In genomic region chr19:56595548-56595899, GRCh38 we compare ENCODE assay signal across 8 cellular contexts. TPM values are rescaled to one million over a fixed set of nuclear protein-coding genes. Genes with fewer than 3 reads are reported as not detected.
DNase-seq lines count a peak whose midpoint lies in the region; TF ChIP-seq lines count a peak whose summit lies in the region.

No MANE protein-coding gene starts in this region.

- peak overlapping the region; percentile 89 for H3K27ac Mint-ChIP-seq in activated CD4-positive, alpha-beta T cell treated with anti-CD3 and anti-CD28 coated beads, Interleukin-2, amount 10 ng/mL, durations not matched to agents 7 days and 5 days

- CTCF ChIA-PET in activated CD4-positive, alpha-beta T cell treated with anti-CD3 and anti-CD28 coated beads, Interleukin-2, amount 10 ng/mL, durations not matched to agents 7 days and 5 days (lab: Charles Lee) = interaction anchor here (0.7 kb wide), 1 partner anchor 248 kb away, joined by 3 read pairs; no protein-coding TSS in a partner anchor
- CTCF ChIA-PET in RWPE1 (lab: Yijun Ruan, JAX) = interaction anchor here (0.5 kb wide), 1 partner anchor 577 kb away, joined by 4 read pairs; no protein-coding TSS in a partner anchor

- H3K27me3 Mint-ChIP-seq in activated CD4-positive, alpha-beta T cell treated with anti-CD3 and anti-CD28 coated beads, Interleukin-2, amount 10 ng/mL, durations not matched to agents 7 days and 5 days = no peaks in the 10 kb centered on the region

- H3K36me3 Mint-ChIP-seq in activated CD4-positive, alpha-beta T cell treated with anti-CD3 and anti-CD28 coated beads, Interleukin-2, amount 10 ng/mL, durations not matched to agents 7 days and 5 days (ENCODE audit: low read depth) = peaks cover 34% of the 10 kb centered on the region

- peaks cover 43% of the 10 kb centered on the region for H3K9me3 Mint-ChIP-seq in activated CD4-positive, alpha-beta T cell treated with anti-CD3 and anti-CD28 coated beads, Interleukin-2, amount 10 ng/mL, durations not matched to agents 7 days and 5 days

- POLR2A ChIA-PET in activated CD4-positive, alpha-beta T cell treated with anti-CD3 and anti-CD28 coated beads, Interleukin-2, amount 10 ng/mL, durations not matched to agents 7 days and 5 days (lab: Charles Lee) = no interaction called here
- POLR2A ChIA-PET in RWPE1 (lab: Yijun Ruan, JAX; ENCODE audit: low non-redundant PET) = no interaction called here

- no peak for DNase-seq in activated CD4-positive, alpha-beta T cell treated with anti-CD3 and anti-CD28 coated beads, Interleukin-2, amount 10 ng/mL, durations not matched to agents 7 days and 5 days
- DNase-seq in activated CD4-positive, alpha-beta T cell treated with anti-CD3 and anti-CD28 coated beads for 48 hours = no peak
- DNase-seq in RWPE1 (ENCODE audit: low spot score) (no peak), fibroblast of the aortic adventitia (ENCODE audit: low read depth) (no peak), retinal pigment epithelial cell (ENCODE audit: low read depth) (no peak), iPS-NIHi7 (ENCODE audit: extremely low spot score) (no peak), NCI-H1436 treated with DMSO at 0.1 percent for 48 hours (lab: John Stamatoyannopoulos, UW) (no peak)
- no peak for DNase-seq in activated CD8-positive, alpha-beta memory T cell treated with anti-CD3 and anti-CD28 coated beads, Interleukin-2, amount 50 U/mL, for 4 hours

- TF ChIP-seq CTCF in RWPE1 (conservative IDR thresholded peaks at IDR 0.05; ENCODE audit: low read depth) (no peak), fibroblast of the aortic adventitia (IDR thresholded peaks at IDR 0.05; ENCODE audit: insufficient read depth, low read length) (no peak), retinal pigment epithelial cell (conservative IDR thresholded peaks at IDR 0.05; ENCODE audit: low read depth, low read length) (no peak)

- peak overlapping the region; percentile 98 for H3K4me3 ChIP-seq in fibroblast of the aortic adventitia (ENCODE audit: low read depth, low read length)
- H3K4me3 ChIP-seq in retinal pigment epithelial cell (ENCODE audit: low read length) = peak overlapping the region; percentile 88

- peak overlapping the region; percentile 96 for H3K4me3 Mint-ChIP-seq in activated CD4-positive, alpha-beta T cell treated with anti-CD3 and anti-CD28 coated beads, Interleukin-2, amount 10 ng/mL, durations not matched to agents 7 days and 5 days

- H3K4me1 Mint-ChIP-seq in activated CD4-positive, alpha-beta T cell treated with anti-CD3 and anti-CD28 coated beads, Interleukin-2, amount 10 ng/mL, durations not matched to agents 7 days and 5 days = peaks cover 19% of the 10 kb centered on the region

- peak overlapping the region; percentile 61 for H3K27ac ChIP-seq in RWPE1

RNA-seq across cellular contexts. Expression of gene ZNF71, which starts 0.4 kb away (rescaled TPM):
- 1 to 10 TPM; 6.4 TPM for total RNA-seq in activated CD4-positive, alpha-beta T cell treated with anti-CD3 and anti-CD28 coated beads, Interleukin-2, amount 10 ng/mL, durations not matched to agents 7 days and 5 days
- total RNA-seq in fibroblast of the aortic adventitia (ENCODE audit: low replicate concordance) = 2.4 and 6.3 TPM in 2 replicates

RNA-seq across cellular contexts. Expression of gene ZNF470, which starts 28.3 kb away (rescaled TPM):
- total RNA-seq in activated CD4-positive, alpha-beta T cell treated with anti-CD3 and anti-CD28 coated beads, Interleukin-2, amount 10 ng/mL, durations not matched to agents 7 days and 5 days = 1 to 10 TPM; 4.4 to 6.3 TPM
- total RNA-seq in fibroblast of the aortic adventitia (ENCODE audit: low replicate concordance) = 6.4 and 8.7 TPM in 2 replicates

RNA-seq across cellular contexts. Expression of gene SMIM17, which starts 47.4 kb away (rescaled TPM):
- under 1 TPM; 0.20 to 0.25 TPM for total RNA-seq in activated CD4-positive, alpha-beta T cell treated with anti-CD3 and anti-CD28 coated beads, Interleukin-2, amount 10 ng/mL, durations not matched to agents 7 days and 5 days
- total RNA-seq in fibroblast of the aortic adventitia (ENCODE audit: low replicate concordance) = 0.65 TPM in 1 of 2 replicates, not detected in the other

RNA-seq across cellular contexts. Expression of gene ZFP28, which starts 56.8 kb away (rescaled TPM):
- total RNA-seq in activated CD4-positive, alpha-beta T cell treated with anti-CD3 and anti-CD28 coated beads, Interleukin-2, amount 10 ng/mL, durations not matched to agents 7 days and 5 days = 1 to 10 TPM; 4.7 to 5.6 TPM
- 8.3 and 11.6 TPM in 2 replicates for total RNA-seq in fibroblast of the aortic adventitia (ENCODE audit: low replicate concordance)
